13 cellular contexts compared by ENCODE assay signal in the genomic region with DNA sequence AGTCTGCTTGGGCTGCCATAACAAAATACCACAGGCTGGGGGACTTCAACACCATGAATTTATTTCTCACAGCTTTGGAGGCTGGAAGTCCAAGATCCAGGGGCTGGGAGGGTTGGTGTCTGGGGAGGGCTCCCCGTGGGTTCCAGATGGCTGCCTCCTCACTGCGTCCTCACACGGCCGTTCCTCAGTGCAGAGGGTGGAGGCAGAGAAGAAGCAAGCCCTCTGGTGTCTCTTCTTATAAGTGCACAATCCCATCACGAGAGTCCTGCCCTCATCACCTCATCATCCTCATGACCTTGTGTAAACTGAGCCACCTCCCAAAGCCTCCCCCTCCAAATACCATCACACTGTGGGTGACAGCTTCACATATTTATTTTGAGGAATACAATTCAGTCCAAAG. TPM values are rescaled to one million over a fixed set of nuclear protein-coding genes. Genes with fewer than 3 reads are reported as not detected.
DNase-seq lines count a peak whose midpoint lies in the region; ATAC-seq and TF ChIP-seq lines count a peak whose summit lies in the region.
"Had no signal": no experiment of that assay in that cellular context is flagged by ENCODE, and none has a peak within 500 bp of the region (broad histone marks: within the 10 kb centered on the region; RNA-seq: fewer than 3 reads in every experiment).

No MANE protein-coding gene starts in this region.

- no peaks in the 10 kb centered on the region for H3K27me3 Mint-ChIP-seq in natural killer cell (ENCODE audit: low read depth in 2 of 2)
- H3K27me3 Mint-ChIP-seq: natural killer cell treated with Interleukin-12 subunit alpha and Interleukin-12 subunit beta and Interleukin-15 and Interleukin-18, amount 100 ng/mL, for 72 hours had no signal

- H3K18ac ChIP-seq in neuronal stem cell (ENCODE audit: low read length), result no peak overlapping the region

- H3K4me1 ChIP-seq in neuronal stem cell (ENCODE audit: control insufficient read depth in 2 of 2, insufficient read depth in 1 of 2, low read depth in 1 of 2, low read length in 2 of 2), result peaks cover 0 to 2% of the 10 kb centered on the region in 2 donors

- no CpG with 5 or more reads among the region's 5 CpGs for WGBS in neuronal stem cell (ENCODE audit: extremely low coverage in 2 of 2, insufficient read length in 2 of 2, insufficient replicate concordance in 1 of 2), 2 donors

- H3K9ac ChIP-seq in neuronal stem cell (ENCODE audit: low read depth, low read length, poor library complexity), result no peak overlapping the region

- no peaks in the 10 kb centered on the region for H3K36me3 Mint-ChIP-seq in natural killer cell
- H3K36me3 Mint-ChIP-seq: natural killer cell treated with Interleukin-12 subunit alpha and Interleukin-12 subunit beta and Interleukin-15 and Interleukin-18, amount 100 ng/mL, for 72 hours had no signal

- H3K4me1 Mint-ChIP-seq in natural killer cell, result peaks cover 4 to 5% of the 10 kb centered on the region in 2 donors

- no peaks in the 10 kb centered on the region for H3K9me3 ChIP-seq in neuronal stem cell (replicated peaks in 1 of 2; ENCODE audit: control insufficient read depth in 2 of 2, insufficient read depth in 1 of 2, low read depth in 1 of 2, low read length in 2 of 2)
- H3K9me3 ChIP-seq: stomach had no signal

- no peak overlapping the region for H4K8ac ChIP-seq in neuronal stem cell (ENCODE audit: low read depth, low read length)

- no peak overlapping the region for H3K14ac ChIP-seq in neuronal stem cell (ENCODE audit: low read length)

- no peak overlapping the region for H3K27ac ChIP-seq in neuronal stem cell (replicated peaks; ENCODE audit: low read length)
- H3K27ac ChIP-seq: stomach had no signal

- H3K9me3 Mint-ChIP-seq in natural killer cell, result no peaks in the 10 kb centered on the region
- H3K9me3 Mint-ChIP-seq: natural killer cell treated with Interleukin-12 subunit alpha and Interleukin-12 subunit beta and Interleukin-15 and Interleukin-18, amount 100 ng/mL, for 72 hours had no signal

- no peak overlapping the region for H2BK5ac ChIP-seq in neuronal stem cell (ENCODE audit: low read length)

- no peak overlapping the region for H3K4me2 ChIP-seq in neuronal stem cell (ENCODE audit: insufficient read depth, low read length, poor library complexity, severe bottlenecking)

- H3K4ac ChIP-seq in neuronal stem cell (ENCODE audit: low read length), result no peak overlapping the region

- ATAC-seq in GM21737 (IDR thresholded peaks at IDR 0.05; ENCODE audit: unreplicated experiment) (peak; percentile 62), natural killer cell (peak; percentile 56 to 86 (median 85)), Right ventricle myocardium inferior (no peak)

- no peak overlapping the region for H3K27ac Mint-ChIP-seq in natural killer cell
- H3K27ac Mint-ChIP-seq: natural killer cell treated with Interleukin-12 subunit alpha and Interleukin-12 subunit beta and Interleukin-15 and Interleukin-18, amount 100 ng/mL, for 72 hours had no signal

- DNase-seq in NCI-H146 (lab: John Stamatoyannopoulos, UW), result peak; percentile 25
- DNase-seq in NCI-H146 treated with DMSO at 0.1 percent for 48 hours (lab: John Stamatoyannopoulos, UW; ENCODE audit: unreplicated experiment), result no peak
- DNase-seq in NCI-H69 (lab: John Stamatoyannopoulos, UW), result peak; percentile 0
- DNase-seq in natural killer cell, result no peak
- DNase-seq in neuronal stem cell (ENCODE audit: low spot score), result no peak
- no peak for DNase-seq in Right ventricle myocardium inferior (ENCODE audit: missing footprints)
- no peak for DNase-seq in NCI-H2196 treated with DMSO at 0.1 percent for 48 hours (lab: John Stamatoyannopoulos, UW; ENCODE audit: unreplicated experiment)
- DNase-seq: 8988T; activated effector memory CD4-positive, alpha-beta T cell treated with anti-CD3 and anti-CD28 coated beads, Interleukin-2, amount 50 U/mL, for 16 hours; caudate nucleus; stomach had no signal

- H3K79me1 ChIP-seq in neuronal stem cell (ENCODE audit: low read depth, low read length), result no peaks in the 10 kb centered on the region

- no peak overlapping the region for H3K4me3 ChIP-seq in neuronal stem cell (ENCODE audit: low read length in 2 of 2)
- H3K4me3 ChIP-seq: stomach had no signal

- no peaks in the 10 kb centered on the region for H3K36me3 ChIP-seq in neuronal stem cell (replicated peaks in 1 of 2; ENCODE audit: control insufficient read depth in 2 of 2, insufficient read depth in 2 of 2, low read length in 2 of 2)
- H3K36me3 ChIP-seq: stomach had no signal

- no peak overlapping the region for H4K91ac ChIP-seq in neuronal stem cell (ENCODE audit: low read depth, low read length, poor library complexity)

- no peaks in the 10 kb centered on the region for H3K27me3 ChIP-seq in neuronal stem cell (ENCODE audit: control insufficient read depth in 3 of 3, insufficient read depth in 3 of 3, low read depth in 1 of 3, low read length in 3 of 3)
- H3K27me3 ChIP-seq: stomach had no signal

- H2AFZ ChIP-seq in neuronal stem cell (ENCODE audit: low read length), result no peak overlapping the region

- H2AK5ac ChIP-seq in neuronal stem cell (ENCODE audit: low read depth, low read length), result no peak overlapping the region

- no peak overlapping the region for H2BK15ac ChIP-seq in neuronal stem cell (ENCODE audit: low read length)

- H3K4me3 Mint-ChIP-seq in natural killer cell, result no peak overlapping the region
- H3K4me3 Mint-ChIP-seq: natural killer cell treated with Interleukin-12 subunit alpha and Interleukin-12 subunit beta and Interleukin-15 and Interleukin-18, amount 100 ng/mL, for 72 hours had no signal

- H2BK120ac ChIP-seq in neuronal stem cell (ENCODE audit: low read depth, low read length), result no peak overlapping the region

- intact Hi-C loops in natural killer cell (cut with micrococcal nuclease) (loop anchor here (1.0 kb wide), 2 partner anchors 22 to 116 kb away; no protein-coding TSS in a partner anchor), Right ventricle myocardium inferior (cut with DNase I) (no loop called here)

- peak; percentile 16 for TF ChIP-seq CTCF in natural killer cell (IDR thresholded peaks at IDR 0.05)

- no peak overlapping the region for H2BK12ac ChIP-seq in neuronal stem cell (ENCODE audit: low read length)

- H3K23ac ChIP-seq in neuronal stem cell (ENCODE audit: low read depth, low read length, poor library complexity), result no peak overlapping the region

RNA-seq across cellular contexts. Expression of gene TMEM163, which starts 26.3 kb away (rescaled TPM):
- total RNA-seq in natural killer cell (10 to 100 TPM in 2 of 3 donors, 1 to 10 TPM in 1; 6.8 to 11.6 (median 10.3) TPM), Right ventricle myocardium inferior (0.46 TPM)
- polyA plus RNA-seq in neuronal stem cell (2013, experiment 1 of 2), result 8.5 TPM
- 8.8 TPM for polyA plus RNA-seq in neuronal stem cell (2013, experiment 2 of 2)

Comparison
In these comparisons a context has a peak if more than half of its experiments do, and no peak if none do; other contexts are left out.
1. DNase-seq: peak in NCI-H146 (single experiment) and NCI-H69 (single experiment); none in NCI-H146 treated with DMSO at 0.1 percent for 48 hours (single experiment), natural killer cell (single experiment), neuronal stem cell (single experiment), Right ventricle myocardium inferior (single experiment) and NCI-H2196 treated with DMSO at 0.1 percent for 48 hours (single experiment).